17 cellular contexts compared by ENCODE assay signal in genomic region chr3:170057550-170057949, GRCh38. TPM values are rescaled to one million over a fixed set of nuclear protein-coding genes. Genes with fewer than 3 reads are reported as not detected.
A peak's percentile ranks its signal among the peaks of the same experiment; 100 is the strongest.
DNase-seq lines count a peak whose midpoint lies in the region; ATAC-seq and TF ChIP-seq lines count a peak whose summit lies in the region.
"Had no signal": no experiment of that assay in that cellular context is flagged by ENCODE, and none has a peak within 500 bp of the region (broad histone marks: within the 10 kb centered on the region; RNA-seq: fewer than 3 reads in every experiment).

No MANE protein-coding gene starts in this region.

- no peaks in the 10 kb centered on the region for H3K9me3 ChIP-seq in DND-41 (ENCODE audit: insufficient read depth, low read length, severe bottlenecking)
- H3K9me3 ChIP-seq: gastrocnemius medialis had no signal

- DNase-seq in DND-41 (no peak), WTC11 (ENCODE audit: low spot score) (no peak), naive B cell (no peak), NCI-H2081 (lab: John Stamatoyannopoulos, UW) (no peak), AML-193 (lab: John Stamatoyannopoulos, UW) (no peak), type B pancreatic cell (ENCODE audit: extremely low spot score, unreplicated experiment) (no peak)
- DNase-seq: C1 segment of cervical spinal cord; cerebellar nuclear complex; gastrocnemius medialis; Kasumi-1; NCI-H146; NCI-H446 treated with DMSO at 0.1 percent for 48 hours; PC-3; stimulated activated naive CD4-positive, alpha-beta T cell treated with Interleukin-2 at 50 U/mL for 16 hours had no signal

- no peaks in the 10 kb centered on the region for H4K20me1 ChIP-seq in DND-41 (ENCODE audit: insufficient read depth, low read length)

- H3K4me3 Mint-ChIP-seq in WTC11: no peak overlapping the region
- H3K4me3 Mint-ChIP-seq in naive B cell: peak overlapping the region in 6 of 8 donors; percentile 7 to 76 (median 52)
- H3K4me3 Mint-ChIP-seq in type B pancreatic cell: no peak overlapping the region

- peak overlapping the region; percentile 70 for H3K27ac Mint-ChIP-seq in WTC11
- peak overlapping the region in 5 of 6 donors; percentile 2 to 88 (median 39) for H3K27ac Mint-ChIP-seq in naive B cell
- H3K27ac Mint-ChIP-seq in type B pancreatic cell: no peak overlapping the region

- POLR2A ChIA-PET in WTC11 (lab: Charles Lee): no interaction called here

- H3K4me1 Mint-ChIP-seq in WTC11 (peaks cover 56% of the 10 kb centered on the region), naive B cell (peaks cover 32 to 52% (median 35%) of the 10 kb centered on the region in 3 donors), type B pancreatic cell (ENCODE audit: unreplicated experiment) (no peaks in the 10 kb centered on the region)

- H3K4me3 ChIP-seq in DND-41 (ENCODE audit: low read depth in 1 of 2, low read length in 2 of 2) (no peak overlapping the region), GM12875 (ENCODE audit: low read depth, low read length) (peak overlapping the region; percentile 41)
- H3K4me3 ChIP-seq: gastrocnemius medialis had no signal

- no peak for TF ChIP-seq CTCF in DND-41 (IDR thresholded peaks at IDR 0.05; ENCODE audit: borderline replicate concordance, extremely low read depth, low read length, poor library complexity, severe bottlenecking)
- no peak for TF ChIP-seq CTCF in GM12875 (IDR thresholded peaks at IDR 0.05; ENCODE audit: borderline replicate concordance, insufficient read depth, low read depth, low read length)
- TF ChIP-seq CTCF in WTC11 (IDR thresholded peaks at IDR 0.05): no peak
- no peak for TF ChIP-seq CTCF in type B pancreatic cell (conservative IDR thresholded peaks at IDR 0.05)

- H3K4me2 ChIP-seq in DND-41 (ENCODE audit: insufficient read depth, low read length): no peak overlapping the region

- H3K36me3 Mint-ChIP-seq in WTC11: peaks cover 4% of the 10 kb centered on the region
- peaks cover 4 to 12% of the 10 kb centered on the region in 2 donors for H3K36me3 Mint-ChIP-seq in naive B cell
- no peaks in the 10 kb centered on the region for H3K36me3 Mint-ChIP-seq in type B pancreatic cell

- no peak for ATAC-seq in DND-41 (ENCODE audit: insufficient read depth, low read depth)
- no peak for ATAC-seq in WTC11
- ATAC-seq in naive B cell (ENCODE audit: low read depth in 2 of 2): no peak
- ATAC-seq: gastrocnemius medialis, PC-3, SK-N-SH treated with all-trans-retinoic acid at 6 μM for 48 hours had no signal

- H3K27me3 ChIP-seq in DND-41 (ENCODE audit: insufficient read depth, low read length, poor library complexity): no peaks in the 10 kb centered on the region
- H3K27me3 ChIP-seq: gastrocnemius medialis had no signal

- no peaks in the 10 kb centered on the region for H3K79me2 ChIP-seq in DND-41 (ENCODE audit: insufficient read depth, low read length)

- H3K4me1 ChIP-seq in DND-41 (ENCODE audit: insufficient read depth, low read length): peaks cover 12% of the 10 kb centered on the region
- H3K4me1 ChIP-seq: gastrocnemius medialis had no signal

- peak overlapping the region; percentile 48; the same call in 1 of the 2 replicates for H2AFZ ChIP-seq in DND-41 (ENCODE audit: low read depth, low read length)

- H3K27ac ChIP-seq in DND-41 (ENCODE audit: low read length): peak overlapping the region; percentile 39; the same call in 1 of the 2 replicates
- H3K27ac ChIP-seq: gastrocnemius medialis, HL-60 had no signal

- no peaks in the 10 kb centered on the region for H3K36me3 ChIP-seq in DND-41 (ENCODE audit: insufficient read depth, low read length)
- H3K36me3 ChIP-seq: gastrocnemius medialis had no signal

- no peaks in the 10 kb centered on the region for H3K27me3 Mint-ChIP-seq in WTC11 (ENCODE audit: low read depth)
- H3K27me3 Mint-ChIP-seq in naive B cell: no peaks in the 10 kb centered on the region
- H3K27me3 Mint-ChIP-seq in type B pancreatic cell: no peaks in the 10 kb centered on the region

- no peak overlapping the region for H3K9ac ChIP-seq in DND-41 (ENCODE audit: low read depth, low read length)

- H3K9me3 Mint-ChIP-seq in WTC11 (peaks cover 4% of the 10 kb centered on the region), naive B cell (no peaks in the 10 kb centered on the region), type B pancreatic cell (no peaks in the 10 kb centered on the region)

- CTCF ChIA-PET in WTC11 (lab: Charles Lee): interaction anchor here (0.6 to 1.8 kb wide), 2 partner anchors 16 to 21 kb away, joined by 4 to 14 read pairs; no protein-coding TSS in a partner anchor

TF ChIP-seq in WTC11, 78 proteins besides CTCF, POLR2A, EP300 and RAD21:
- TF ChIP-seq NFYB (CRISPR knock-in tag; conservative IDR thresholded peaks at IDR 0.05; ENCODE audit: low read depth): no peak
- peak; percentile 88 for TF ChIP-seq PRDM15 (CRISPR knock-in tag; IDR thresholded peaks at IDR 0.05)
TF ChIP-seq in WTC11: peak in this region for 1.

RNA-seq across cellular contexts. Expression of gene GPR160, which starts 19.8 kb away (rescaled TPM):
- total RNA-seq in WTC11 (2021) (28.9 to 33.3 TPM (median 32.2 TPM) in 3 replicates), type B pancreatic cell (ENCODE audit: low replicate concordance) (7.3 and 13.1 TPM in 2 replicates)
- 10 to 100 TPM; 49.4 to 92.1 (median 65.5) TPM for polyA plus RNA-seq in naive B cell (ENCODE audit: low read depth in 6 of 6)

Comparison
In these comparisons a context has a peak if more than half of its experiments do, and no peak if none do; other contexts are left out.
1. H3K4me3 Mint-ChIP-seq: peak in naive B cell (6 of 8); none in WTC11 (single experiment) and type B pancreatic cell (single experiment).